Comparison of ENCODE assay signal across 9 cellular contexts in genomic region chr14:21099596-21099985, GRCh38. TPM values are rescaled to one million over a fixed set of nuclear protein-coding genes. Genes with fewer than 3 reads are reported as not detected.
A peak's percentile ranks its signal among the peaks of the same experiment; 100 is the strongest.
DNase-seq lines count a peak whose midpoint lies in the region; ATAC-seq, FAIRE-seq and TF ChIP-seq lines count a peak whose summit lies in the region.
"Had no signal": no experiment of that assay in that cellular context is flagged by ENCODE, and none has a peak within 500 bp of the region (broad histone marks: within the 10 kb centered on the region; RNA-seq: fewer than 3 reads in every experiment).

No MANE protein-coding gene starts in this region.

- H3K79me2 ChIP-seq in keratinocyte (ENCODE audit: control insufficient read depth, insufficient read depth, low read length), result peaks cover 39% of the 10 kb centered on the region

- no peaks in the 10 kb centered on the region for H3K27me3 ChIP-seq in keratinocyte (ENCODE audit: control insufficient read depth, extremely low read depth, insufficient read depth, low read length)

- CTCF ChIA-PET in activated CD4-positive, alpha-beta T cell treated with anti-CD3 and anti-CD28 coated beads, Interleukin-2, amount 10 ng/mL, durations not matched to agents 7 days and 5 days (lab: Charles Lee), result interaction anchor here (7.1 kb wide), 1 partner anchor 85 kb away, joined by 92 read pairs; no protein-coding TSS in a partner anchor

- no peak for ATAC-seq in GM18868 (IDR thresholded peaks at IDR 0.05; ENCODE audit: unreplicated experiment)

- FAIRE-seq in keratinocyte (lab: Jason Lieb, UNC), result no peak

- H3K4me3 Mint-ChIP-seq in activated CD4-positive, alpha-beta T cell treated with anti-CD3 and anti-CD28 coated beads, Interleukin-2, amount 10 ng/mL, durations not matched to agents 7 days and 5 days, result peak overlapping the region; percentile 77
- peak overlapping the region; percentile 87 for H3K4me3 Mint-ChIP-seq in activated T-helper 1 cell treated with anti-CD3 and anti-CD28 coated beads, Interleukin-12 subunit alpha, Interleukin-12 subunit beta, Interleukin-2, Interleukin-4 antibody, amounts not matched to agents 30 ng/mL and 10 ng/mL and 1 ng/mL, durations not matched to agents 14 hours and 24 hours and 36 hours

- TF ChIP-seq CTCF in keratinocyte (optimal IDR thresholded peaks at IDR 0.05 in 1 of 3, IDR thresholded peaks at IDR 0.05 in 1 of 3, conservative IDR thresholded peaks at IDR 0.05 in 1 of 3; ENCODE audit: extremely low read depth in 1 of 3, insufficient read depth in 2 of 3, low read length in 3 of 3), result no peak

- no peaks in the 10 kb centered on the region for H3K9me1 ChIP-seq in keratinocyte (ENCODE audit: control insufficient read depth, extremely low read depth, insufficient read depth, low read length)

- H3K4me3 ChIP-seq in keratinocyte (ENCODE audit: control insufficient read depth in 2 of 3, extremely low read depth in 1 of 3, insufficient read depth in 2 of 3, low read depth in 1 of 3, low read length in 3 of 3), result peak overlapping the region; percentile 51 to 81 (median 71)

- peaks cover 42% of the 10 kb centered on the region for H3K4me1 Mint-ChIP-seq in activated CD4-positive, alpha-beta T cell treated with anti-CD3 and anti-CD28 coated beads, Interleukin-2, amount 10 ng/mL, durations not matched to agents 7 days and 5 days
- H3K4me1 Mint-ChIP-seq in activated T-helper 1 cell treated with anti-CD3 and anti-CD28 coated beads, Interleukin-12 subunit alpha, Interleukin-12 subunit beta, Interleukin-2, Interleukin-4 antibody, amounts not matched to agents 30 ng/mL and 10 ng/mL and 1 ng/mL, durations not matched to agents 14 hours and 24 hours and 36 hours (ENCODE audit: low read depth), result peaks cover 50% of the 10 kb centered on the region

- H3K4me1 ChIP-seq in keratinocyte (ENCODE audit: control insufficient read depth, extremely low read depth, insufficient read depth, low read length), result peaks cover 64% of the 10 kb centered on the region

- DNase-seq in activated CD4-positive, alpha-beta T cell treated with anti-CD3 and anti-CD28 coated beads, Interleukin-2, amount 10 ng/mL, durations not matched to agents 7 days and 5 days, result no peak
- DNase-seq in activated CD4-positive, alpha-beta T cell treated with anti-CD3 and anti-CD28 coated beads, Interleukin-2, amount 50 U/mL, for 1 hour, result no peak
- no peak for DNase-seq in activated T-helper 1 cell treated with anti-CD3 and anti-CD28 coated beads, Interleukin-12 subunit alpha, Interleukin-12 subunit beta, Interleukin-2, Interleukin-4 antibody, amounts not matched to agents 30 ng/mL and 10 ng/mL and 1 ng/mL, durations not matched to agents 14 hours and 24 hours and 36 hours (ENCODE audit: low spot score)
- DNase-seq in keratinocyte (ENCODE audit: low read depth, low spot score) (no peak), substantia nigra (lab: John Stamatoyannopoulos, UW) (no peak), NCI-H2227 treated with DMSO at 0.1 percent for 48 hours (lab: John Stamatoyannopoulos, UW) (no peak), NCI-H146 treated with DMSO at 0.1 percent for 48 hours (lab: John Stamatoyannopoulos, UW; ENCODE audit: unreplicated experiment) (no peak)
- DNase-seq: KBM-7 had no signal

- intact Hi-C loops in activated T-helper 1 cell treated with anti-CD3 and anti-CD28 coated beads, Interleukin-12 subunit alpha, Interleukin-12 subunit beta, Interleukin-2, Interleukin-4 antibody, amounts not matched to agents 30 ng/mL and 10 ng/mL and 1 ng/mL, durations not matched to agents 14 hours and 24 hours and 36 hours (cut with micrococcal nuclease), result no loop called here

- peaks cover under 1% of the 10 kb centered on the region for H3K36me3 Mint-ChIP-seq in activated CD4-positive, alpha-beta T cell treated with anti-CD3 and anti-CD28 coated beads, Interleukin-2, amount 10 ng/mL, durations not matched to agents 7 days and 5 days (ENCODE audit: low read depth)
- H3K36me3 Mint-ChIP-seq in activated T-helper 1 cell treated with anti-CD3 and anti-CD28 coated beads, Interleukin-12 subunit alpha, Interleukin-12 subunit beta, Interleukin-2, Interleukin-4 antibody, amounts not matched to agents 30 ng/mL and 10 ng/mL and 1 ng/mL, durations not matched to agents 14 hours and 24 hours and 36 hours (ENCODE audit: low read depth), result peaks cover 1% of the 10 kb centered on the region

- H3K9me3 Mint-ChIP-seq in activated CD4-positive, alpha-beta T cell treated with anti-CD3 and anti-CD28 coated beads, Interleukin-2, amount 10 ng/mL, durations not matched to agents 7 days and 5 days, result no peaks in the 10 kb centered on the region
- no peaks in the 10 kb centered on the region for H3K9me3 Mint-ChIP-seq in activated T-helper 1 cell treated with anti-CD3 and anti-CD28 coated beads, Interleukin-12 subunit alpha, Interleukin-12 subunit beta, Interleukin-2, Interleukin-4 antibody, amounts not matched to agents 30 ng/mL and 10 ng/mL and 1 ng/mL, durations not matched to agents 14 hours and 24 hours and 36 hours

- peaks cover 18% of the 10 kb centered on the region for H3K27me3 Mint-ChIP-seq in activated CD4-positive, alpha-beta T cell treated with anti-CD3 and anti-CD28 coated beads, Interleukin-2, amount 10 ng/mL, durations not matched to agents 7 days and 5 days
- peaks cover 17% of the 10 kb centered on the region for H3K27me3 Mint-ChIP-seq in activated T-helper 1 cell treated with anti-CD3 and anti-CD28 coated beads, Interleukin-12 subunit alpha, Interleukin-12 subunit beta, Interleukin-2, Interleukin-4 antibody, amounts not matched to agents 30 ng/mL and 10 ng/mL and 1 ng/mL, durations not matched to agents 14 hours and 24 hours and 36 hours (ENCODE audit: insufficient read depth)

- peak overlapping the region; percentile 83 for H3K4me2 ChIP-seq in keratinocyte (ENCODE audit: control insufficient read depth, extremely low read depth, insufficient read depth, low read depth, low read length)

- H3K36me3 ChIP-seq in keratinocyte (ENCODE audit: control insufficient read depth in 2 of 2, extremely low read depth in 1 of 2, insufficient read depth in 2 of 2, low read length in 2 of 2), result no peaks in the 10 kb centered on the region

- POLR2A ChIA-PET in activated CD4-positive, alpha-beta T cell treated with anti-CD3 and anti-CD28 coated beads, Interleukin-2, amount 10 ng/mL, durations not matched to agents 7 days and 5 days (lab: Charles Lee), result interaction anchor here (0.5 kb wide), 1 partner anchor 43 kb away, joined by 3 read pairs; no protein-coding TSS in a partner anchor

- H2AFZ ChIP-seq in keratinocyte (ENCODE audit: control insufficient read depth, low read length), result peak overlapping the region; percentile 53

- H3K27ac Mint-ChIP-seq in activated CD4-positive, alpha-beta T cell treated with anti-CD3 and anti-CD28 coated beads, Interleukin-2, amount 10 ng/mL, durations not matched to agents 7 days and 5 days, result no peak overlapping the region
- peak overlapping the region; percentile 3 for H3K27ac Mint-ChIP-seq in activated T-helper 1 cell treated with anti-CD3 and anti-CD28 coated beads, Interleukin-12 subunit alpha, Interleukin-12 subunit beta, Interleukin-2, Interleukin-4 antibody, amounts not matched to agents 30 ng/mL and 10 ng/mL and 1 ng/mL, durations not matched to agents 14 hours and 24 hours and 36 hours

- peak overlapping the region; percentile 67 for H3K9ac ChIP-seq in keratinocyte (ENCODE audit: control insufficient read depth, extremely low read depth, insufficient read depth, low read length)

- no peaks in the 10 kb centered on the region for H3K9me3 ChIP-seq in keratinocyte (ENCODE audit: control insufficient read depth, low read depth, low read length)

- H4K20me1 ChIP-seq in keratinocyte (ENCODE audit: control insufficient read depth, extremely low read depth, insufficient read depth, low read length), result no peaks in the 10 kb centered on the region

- H3K27ac ChIP-seq in keratinocyte (ENCODE audit: control insufficient read depth, insufficient read depth, low read length) (peak overlapping the region; percentile 61), substantia nigra (ENCODE audit: low read depth, low read length, poor library complexity, severe bottlenecking) (peak overlapping the region; percentile 80)

- dilution Hi-C loops in keratinocyte (cut with MboI; ENCODE audit: extremely low pct_ligation_motif_present, low sequenced_read_pairs), result no loop called here

RNA-seq across cellular contexts. Expression of gene ZNF219, which starts 1.1 kb away (rescaled TPM):
- total RNA-seq in activated CD4-positive, alpha-beta T cell treated with anti-CD3 and anti-CD28 coated beads, Interleukin-2, amount 10 ng/mL, durations not matched to agents 7 days and 5 days, result 1 to 10 TPM; 5.0 to 6.2 TPM
- total RNA-seq in activated T-helper 1 cell treated with anti-CD3 and anti-CD28 coated beads, Interleukin-12 subunit alpha, Interleukin-12 subunit beta, Interleukin-2, Interleukin-4 antibody, amounts not matched to agents 30 ng/mL and 10 ng/mL and 1 ng/mL, durations not matched to agents 14 hours and 24 hours and 36 hours, result 8.2 and 8.3 TPM in 2 replicates
- polyA plus RNA-seq in keratinocyte, result 23.1 to 35.3 TPM (median 24.8 TPM) in 3 replicates
- polyA plus RNA-seq in keratinocyte (2011; ENCODE audit: low read depth), result 3.3 TPM
- polyA plus RNA-seq in keratinocyte (2011; cell fraction: cytosol; rRNA removed), result 13.6 and 54.2 TPM in 2 replicates
- 92.2 and 119 TPM in 2 replicates for polyA plus RNA-seq in keratinocyte (2011; cell fraction: nucleus; rRNA removed)
- 23.8 and 28.7 TPM in 2 replicates for polyA plus RNA-seq in keratinocyte (2012; ENCODE audit: low replicate concordance)
- 16.3 to 21.7 TPM (median 21.3 TPM) in 3 replicates for polyA minus RNA-seq in keratinocyte
- 57.2 TPM for polyA minus RNA-seq in keratinocyte (2011; cell fraction: cytosol; rRNA and poly(A)+ RNA removed)
- polyA minus RNA-seq in keratinocyte (2011; cell fraction: nucleus; rRNA and poly(A)+ RNA removed), result 23.7 and 26.5 TPM in 2 replicates

RNA-seq across cellular contexts. Expression of gene TMEM253, which starts 1.3 kb away (rescaled TPM):
- not detected for total RNA-seq in activated CD4-positive, alpha-beta T cell treated with anti-CD3 and anti-CD28 coated beads, Interleukin-2, amount 10 ng/mL, durations not matched to agents 7 days and 5 days
- not detected in 2 replicates for total RNA-seq in activated T-helper 1 cell treated with anti-CD3 and anti-CD28 coated beads, Interleukin-12 subunit alpha, Interleukin-12 subunit beta, Interleukin-2, Interleukin-4 antibody, amounts not matched to agents 30 ng/mL and 10 ng/mL and 1 ng/mL, durations not matched to agents 14 hours and 24 hours and 36 hours
- 1.1 to 1.4 TPM (median 1.3 TPM) in 3 replicates for polyA plus RNA-seq in keratinocyte
- polyA plus RNA-seq in keratinocyte (2011; ENCODE audit: low read depth), result 1.2 TPM
- polyA plus RNA-seq in keratinocyte (2011; cell fraction: cytosol; rRNA removed), result 0.74 and 1.1 TPM in 2 replicates
- polyA plus RNA-seq in keratinocyte (2011; cell fraction: nucleus; rRNA removed), result 1.7 and 1.8 TPM in 2 replicates
- 1.4 and 2.1 TPM in 2 replicates for polyA plus RNA-seq in keratinocyte (2012; ENCODE audit: low replicate concordance)
- polyA minus RNA-seq in keratinocyte, result 0.63 to 1.9 TPM (median 1.2 TPM) in 3 replicates
- not detected for polyA minus RNA-seq in keratinocyte (2011; cell fraction: cytosol; rRNA and poly(A)+ RNA removed)
- 0.53 TPM in 1 of 2 replicates, not detected in the other for polyA minus RNA-seq in keratinocyte (2011; cell fraction: nucleus; rRNA and poly(A)+ RNA removed)

RNA-seq across cellular contexts. Expression of gene ARHGEF40, which starts 29.5 kb away (rescaled TPM):
- total RNA-seq in activated CD4-positive, alpha-beta T cell treated with anti-CD3 and anti-CD28 coated beads, Interleukin-2, amount 10 ng/mL, durations not matched to agents 7 days and 5 days, result under 1 TPM in 1 of 2 experiments, not detected in 1; 0.22 TPM
- total RNA-seq in activated T-helper 1 cell treated with anti-CD3 and anti-CD28 coated beads, Interleukin-12 subunit alpha, Interleukin-12 subunit beta, Interleukin-2, Interleukin-4 antibody, amounts not matched to agents 30 ng/mL and 10 ng/mL and 1 ng/mL, durations not matched to agents 14 hours and 24 hours and 36 hours, result not detected in 2 replicates
- 8.7 to 14.4 TPM (median 11.9 TPM) in 3 replicates for polyA plus RNA-seq in keratinocyte
- 7.7 TPM for polyA plus RNA-seq in keratinocyte (2011; ENCODE audit: low read depth)
- 10.9 and 11.1 TPM in 2 replicates for polyA plus RNA-seq in keratinocyte (2011; cell fraction: cytosol; rRNA removed)
- 34.3 and 52.7 TPM in 2 replicates for polyA plus RNA-seq in keratinocyte (2011; cell fraction: nucleus; rRNA removed)
- 7.0 and 8.0 TPM in 2 replicates for polyA plus RNA-seq in keratinocyte (2012; ENCODE audit: low replicate concordance)
- 10.5 to 39.4 TPM (median 26.2 TPM) in 3 replicates for polyA minus RNA-seq in keratinocyte
- 9.4 TPM for polyA minus RNA-seq in keratinocyte (2011; cell fraction: cytosol; rRNA and poly(A)+ RNA removed)
- polyA minus RNA-seq in keratinocyte (2011; cell fraction: nucleus; rRNA and poly(A)+ RNA removed), result 14.1 and 16.1 TPM in 2 replicates

RNA-seq across cellular contexts. Expression of gene RNASE8, which starts 42.0 kb away (rescaled TPM):
- not detected for total RNA-seq in activated CD4-positive, alpha-beta T cell treated with anti-CD3 and anti-CD28 coated beads, Interleukin-2, amount 10 ng/mL, durations not matched to agents 7 days and 5 days
- not detected in 2 replicates for total RNA-seq in activated T-helper 1 cell treated with anti-CD3 and anti-CD28 coated beads, Interleukin-12 subunit alpha, Interleukin-12 subunit beta, Interleukin-2, Interleukin-4 antibody, amounts not matched to agents 30 ng/mL and 10 ng/mL and 1 ng/mL, durations not matched to agents 14 hours and 24 hours and 36 hours
- polyA plus RNA-seq in keratinocyte, result not detected in 3 replicates
- polyA plus RNA-seq in keratinocyte (2011; ENCODE audit: low read depth), result 0.45 TPM
- not detected in 2 replicates for polyA plus RNA-seq in keratinocyte (2011; cell fraction: cytosol; rRNA removed)
- polyA plus RNA-seq in keratinocyte (2011; cell fraction: nucleus; rRNA removed), result not detected in 2 replicates
- 0.63 TPM in 1 of 2 replicates, not detected in the other for polyA plus RNA-seq in keratinocyte (2012; ENCODE audit: low replicate concordance)
- polyA minus RNA-seq in keratinocyte, result not detected in 3 replicates
- polyA minus RNA-seq in keratinocyte (2011; cell fraction: cytosol; rRNA and poly(A)+ RNA removed), result not detected
- polyA minus RNA-seq in keratinocyte (2011; cell fraction: nucleus; rRNA and poly(A)+ RNA removed), result not detected in 2 replicates

RNA-seq across cellular contexts. Expression of gene OR5AU1, which starts 56.3 kb away (rescaled TPM):
- total RNA-seq in activated CD4-positive, alpha-beta T cell treated with anti-CD3 and anti-CD28 coated beads, Interleukin-2, amount 10 ng/mL, durations not matched to agents 7 days and 5 days, result not detected
- total RNA-seq in activated T-helper 1 cell treated with anti-CD3 and anti-CD28 coated beads, Interleukin-12 subunit alpha, Interleukin-12 subunit beta, Interleukin-2, Interleukin-4 antibody, amounts not matched to agents 30 ng/mL and 10 ng/mL and 1 ng/mL, durations not matched to agents 14 hours and 24 hours and 36 hours, result not detected in 2 replicates
- not detected in 3 replicates for polyA plus RNA-seq in keratinocyte
- not detected for polyA plus RNA-seq in keratinocyte (2011; ENCODE audit: low read depth)
- not detected in 2 replicates for polyA plus RNA-seq in keratinocyte (2011; cell fraction: cytosol; rRNA removed)
- not detected in 2 replicates for polyA plus RNA-seq in keratinocyte (2011; cell fraction: nucleus; rRNA removed)
- polyA plus RNA-seq in keratinocyte (2012; ENCODE audit: low replicate concordance), result not detected in 2 replicates
- polyA minus RNA-seq in keratinocyte, result not detected in 3 replicates
- not detected for polyA minus RNA-seq in keratinocyte (2011; cell fraction: cytosol; rRNA and poly(A)+ RNA removed)
- not detected in 2 replicates for polyA minus RNA-seq in keratinocyte (2011; cell fraction: nucleus; rRNA and poly(A)+ RNA removed)
